In genomic region chr9:123168526-123168925, GRCh38 we compare ENCODE assay signal across 1 cellular context.
TF ChIP-seq lines count a peak whose summit lies in the region.

No MANE protein-coding gene starts in this region.

TF ChIP-seq in WTC11, 78 proteins besides CTCF, POLR2A, EP300 and RAD21 (continued from another document):
- TF ChIP-seq ATF2 (CRISPR knock-in tag; IDR thresholded peaks at IDR 0.05; ENCODE audit: borderline replicate concordance, low read depth) (no peak), TP53 (CRISPR knock-in tag; IDR thresholded peaks at IDR 0.05) (no peak), ESRRA (CRISPR knock-in tag; IDR thresholded peaks at IDR 0.05; ENCODE audit: borderline replicate concordance) (no peak), RORB (CRISPR knock-in tag; IDR thresholded peaks at IDR 0.05) (no peak), GRHL2 (CRISPR knock-in tag; IDR thresholded peaks at IDR 0.05; ENCODE audit: insufficient replicate concordance, severe bottlenecking) (no peak)
